In the genomic region with DNA sequence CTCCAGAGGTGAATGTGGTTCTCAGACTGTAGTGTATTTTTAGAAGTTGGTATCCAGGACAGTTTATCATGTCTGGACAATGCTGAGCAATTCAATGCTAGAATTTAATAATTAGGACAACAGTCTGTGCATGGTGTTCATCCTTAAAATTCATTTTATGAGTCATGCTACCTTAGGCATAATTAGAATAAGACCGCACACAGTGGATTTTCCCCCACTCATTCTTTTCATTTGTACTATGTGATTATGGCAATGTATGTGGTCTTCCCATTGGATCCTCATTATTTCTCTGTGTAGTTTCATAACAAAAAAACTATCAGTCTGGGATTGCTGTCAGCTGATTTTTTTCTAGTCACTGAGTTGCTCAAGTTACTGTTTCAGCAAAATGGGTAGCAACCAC, we compare ENCODE assay signal across 33 cellular contexts.
"Had no signal": no experiment of that assay in that cellular context is flagged by ENCODE, and none has a peak within 500 bp of the region (broad histone marks: within the 10 kb centered on the region; RNA-seq: fewer than 3 reads in every experiment).

No MANE protein-coding gene starts in this region.

- H3K36me3 ChIP-seq: adrenal gland, ascending aorta, brain microvascular endothelial cell, colonic mucosa, esophagus squamous epithelium, gastrocnemius medialis, heart left ventricle, WERI-Rb-1 had no signal

- H3K36me3 Mint-ChIP-seq: activated naive CD4-positive, alpha-beta T cell treated with anti-CD3 and anti-CD28 coated beads, Interleukin-2, amount 50 U/mL, for 24 hours; activated naive CD8-positive, alpha-beta T cell treated with anti-CD3 and anti-CD28 coated beads for 36 hours had no signal

- H3K9me3 ChIP-seq: adrenal gland, ascending aorta, colonic mucosa, esophagus squamous epithelium, gastrocnemius medialis had no signal

- H3K4me3 Mint-ChIP-seq: activated B cell treated with CpG ODN at 0.5 μM for 24 hours; activated CD8-positive, alpha-beta T cell treated with anti-CD3 and anti-CD28 coated beads for 36 hours; activated naive CD4-positive, alpha-beta T cell treated with anti-CD3 and anti-CD28 coated beads, Interleukin-2, amount 50 U/mL, for 24 hours; activated naive CD8-positive, alpha-beta T cell treated with anti-CD3 and anti-CD28 coated beads for 36 hours; activated naive CD8-positive, alpha-beta T cell treated with anti-CD3 and anti-CD28 coated beads, Interleukin-2, amount 50 U/mL, for 24 hours; activated T-cell treated with anti-CD3 and anti-CD28 coated beads, Interleukin-2, amount 50 U/mL, for 4 hours; activated T-helper 17 cell treated with anti-CD3 and anti-CD28 coated beads, Interleukin-2, amount 50 U/mL, for 72 hours; T-helper 17 cell; T-helper 2 cell treated with Interferon-gamma antibody and Interleukin-4, amounts not matched to agents 5 μg/mL and 100 μg/mL, for 36 hours had no signal

- FAIRE-seq: endometrium, endothelial cell of umbilical vein had no signal

- H3K4me1 ChIP-seq: adrenal gland, ascending aorta, colonic mucosa, esophagus squamous epithelium, gastrocnemius medialis had no signal

- H3K4me3 ChIP-seq: adrenal gland, ascending aorta, colonic mucosa, esophagus squamous epithelium, gastrocnemius medialis, heart left ventricle had no signal

- H3K27me3 ChIP-seq: adrenal gland, ascending aorta, brain microvascular endothelial cell, colonic mucosa, esophagus squamous epithelium, gastrocnemius medialis, heart left ventricle had no signal

- H3K27me3 Mint-ChIP-seq: activated B cell treated with CpG ODN at 0.5 μM for 24 hours; activated CD8-positive, alpha-beta T cell treated with anti-CD3 and anti-CD28 coated beads for 36 hours; activated naive CD4-positive, alpha-beta T cell treated with anti-CD3 and anti-CD28 coated beads, Interleukin-2, amount 50 U/mL, for 24 hours; activated naive CD8-positive, alpha-beta T cell treated with anti-CD3 and anti-CD28 coated beads for 36 hours; activated naive CD8-positive, alpha-beta T cell treated with anti-CD3 and anti-CD28 coated beads, Interleukin-2, amount 50 U/mL, for 24 hours; activated T-helper 17 cell treated with anti-CD3 and anti-CD28 coated beads, Interleukin-2, amount 50 U/mL, for 72 hours; T-helper 17 cell had no signal

- H3K27ac ChIP-seq: adrenal gland, ascending aorta, brain microvascular endothelial cell, colonic mucosa, epithelial cell of prostate, esophagus squamous epithelium, gastrocnemius medialis, heart left ventricle, WERI-Rb-1 had no signal

- ATAC-seq: activated CD4-positive, CD25-positive, alpha-beta regulatory T cell treated with anti-CD3 and anti-CD28 coated beads, Interleukin-2, amount 50 U/mL, for 24 hours; activated CD8-positive, alpha-beta T cell treated with anti-CD3 and anti-CD28 coated beads for 36 hours; activated naive CD8-positive, alpha-beta T cell treated with anti-CD3 and anti-CD28 coated beads, Interleukin-2, amount 50 U/mL, for 24 hours; activated T-cell treated with anti-CD3 and anti-CD28 coated beads, Interleukin-2, amount 50 U/mL, for 4 hours; activated T-helper 17 cell treated with anti-CD3 and anti-CD28 coated beads, Interleukin-2, amount 50 U/mL, for 72 hours; gastrocnemius medialis; heart left ventricle; T-helper 17 cell had no signal

- H3K27ac Mint-ChIP-seq: activated B cell treated with CpG ODN at 0.5 μM for 24 hours; activated CD8-positive, alpha-beta T cell treated with anti-CD3 and anti-CD28 coated beads for 36 hours; activated naive CD4-positive, alpha-beta T cell treated with anti-CD3 and anti-CD28 coated beads, Interleukin-2, amount 50 U/mL, for 24 hours; activated naive CD8-positive, alpha-beta T cell treated with anti-CD3 and anti-CD28 coated beads for 36 hours; activated naive CD8-positive, alpha-beta T cell treated with anti-CD3 and anti-CD28 coated beads, Interleukin-2, amount 50 U/mL, for 24 hours; activated T-helper 17 cell treated with anti-CD3 and anti-CD28 coated beads, Interleukin-2, amount 50 U/mL, for 72 hours; T-helper 17 cell; T-helper 2 cell treated with Interferon-gamma antibody and Interleukin-4, amounts not matched to agents 5 μg/mL and 100 μg/mL, for 36 hours had no signal

- DNase-seq: activated B cell treated with CpG ODN at 0.5 μM for 24 hours; activated CD4-positive, alpha-beta T cell treated with anti-CD3 and anti-CD28 coated beads for 48 hours; activated CD4-positive, alpha-beta T cell treated with anti-CD3 and anti-CD28 coated beads, Interleukin-2, amount 50 U/mL, for 1 hour; activated CD4-positive, alpha-beta T cell treated with anti-CD3 and anti-CD28 coated beads, Interleukin-2, amount 50 U/mL, for 48 hours; activated CD8-positive, alpha-beta memory T cell treated with anti-CD3 and anti-CD28 coated beads for 24 hours; activated CD8-positive, alpha-beta T cell treated with anti-CD3 and anti-CD28 coated beads for 36 hours; activated effector memory CD4-positive, alpha-beta T cell treated with Interleukin-2 at 50 U/mL for 16 hours; activated gamma-delta T cell treated with Interleukin-2 at 50 U/mL for 16 hours; activated naive CD4-positive, alpha-beta T cell treated with Interleukin-2 at 50 U/mL for 16 hours; activated naive CD8-positive, alpha-beta T cell treated with anti-CD3 and anti-CD28 coated beads for 36 hours; activated naive CD8-positive, alpha-beta T cell treated with anti-CD3 and anti-CD28 coated beads, Interleukin-2, amount 50 U/mL, for 24 hours; activated T-cell treated with anti-CD3 and anti-CD28 coated beads, Interleukin-2, amount 50 U/mL, for 4 hours; adrenal gland; brain microvascular endothelial cell; caudate nucleus; colonic mucosa; effector CD8-positive, alpha-beta T cell; esophagus squamous epithelium; gastrocnemius medialis; glutamatergic neuron; heart left ventricle; T-helper 1 cell; T-helper 17 cell; T1000; WERI-Rb-1 had no signal

- H3K4me1 Mint-ChIP-seq: activated B cell treated with CpG ODN at 0.5 μM for 24 hours; activated naive CD4-positive, alpha-beta T cell treated with anti-CD3 and anti-CD28 coated beads, Interleukin-2, amount 50 U/mL, for 24 hours; activated naive CD8-positive, alpha-beta T cell treated with anti-CD3 and anti-CD28 coated beads for 36 hours; activated naive CD8-positive, alpha-beta T cell treated with anti-CD3 and anti-CD28 coated beads, Interleukin-2, amount 50 U/mL, for 24 hours; activated T-helper 17 cell treated with anti-CD3 and anti-CD28 coated beads, Interleukin-2, amount 50 U/mL, for 72 hours; T-helper 17 cell had no signal
